Comparison of ENCODE assay signal across 18 cellular contexts in the genomic region with DNA sequence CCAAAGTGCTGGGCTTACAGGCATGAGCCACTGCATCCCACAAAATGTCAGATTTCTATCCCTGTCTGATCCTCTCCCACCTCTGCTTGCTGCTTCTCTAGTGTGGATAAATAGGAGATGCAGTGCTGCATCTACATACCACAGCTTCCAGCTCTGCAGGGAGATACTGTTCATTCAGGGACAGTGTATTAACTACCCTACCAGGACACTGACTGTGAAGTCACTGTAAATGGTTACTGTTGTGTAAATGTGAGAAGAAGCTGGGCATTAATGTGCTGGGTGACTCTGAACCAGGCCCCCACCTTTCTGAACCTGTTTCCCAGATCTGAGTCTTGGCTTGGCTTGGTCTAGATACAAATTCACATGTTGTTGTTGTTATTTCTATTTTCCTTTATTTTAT.
A peak's percentile ranks its signal among the peaks of the same experiment; 100 is the strongest.
DNase-seq lines count a peak whose midpoint lies in the region; TF ChIP-seq lines count a peak whose summit lies in the region.
"Had no signal": no experiment of that assay in that cellular context is flagged by ENCODE, and none has a peak within 500 bp of the region (broad histone marks: within the 10 kb centered on the region; RNA-seq: fewer than 3 reads in every experiment).

No MANE protein-coding gene starts in this region.

- CTCF ChIA-PET in HEK293 (lab: Yijun Ruan, JAX): interaction anchor here (0.6 kb wide), 1 partner anchor 346 kb away, joined by 5 read pairs; no protein-coding TSS in a partner anchor

- H3K56ac ChIP-seq in mesendoderm (ENCODE audit: low read length): peak overlapping the region; percentile 49

- H3K9me3 ChIP-seq in BLaER1 treated with 17β-estradiol and CSF1 and Interleukin-3, amounts not matched to agents 10 nM and 100 nM (replicated peaks in 1 of 11): peaks cover 7 to 24% (median 19%) of the 10 kb centered on the region in 11 experiments; a peak in 21 of 22 replicates
- H3K9me3 ChIP-seq in HEK293 (ENCODE audit: control insufficient read depth, insufficient read depth, low read depth, low read length) (no peaks in the 10 kb centered on the region), endodermal cell (ENCODE audit: control insufficient read depth, low read length) (no peaks in the 10 kb centered on the region), sigmoid colon (no peaks in the 10 kb centered on the region)

- H4K20me1 ChIP-seq in BLaER1 treated with 17β-estradiol and CSF1 and Interleukin-3, amounts not matched to agents 10 nM and 100 nM: no peaks in the 10 kb centered on the region

- peak; percentile 35 for DNase-seq in endodermal cell
- no peak for DNase-seq in mesendoderm
- no peak for DNase-seq in type B pancreatic cell (ENCODE audit: extremely low spot score, unreplicated experiment)
- DNase-seq in effector CD8-positive, alpha-beta T cell (lab: John Stamatoyannopoulos, UW): no peak
- no peak for DNase-seq in NCI-H510A treated with DMSO at 0.1 percent for 48 hours (lab: John Stamatoyannopoulos, UW)
- DNase-seq in sigmoid colon: no peak
- DNase-seq: CD4-positive, alpha-beta T cell; CD8-positive, alpha-beta memory T cell; DMS 273 treated with DMSO at 0.1 percent for 48 hours; DMS79; EL; GDM1; H7; HCEC 1CT had no signal

- TF ChIP-seq EP300 in sigmoid colon (IDR thresholded peaks at IDR 0.05): no peak

- no peaks in the 10 kb centered on the region for H3K27me3 ChIP-seq in BLaER1 treated with 17β-estradiol and CSF1 and Interleukin-3, amounts not matched to agents 10 nM and 100 nM
- H3K27me3 ChIP-seq in endodermal cell (ENCODE audit: control insufficient read depth, insufficient read depth, low read length, poor library complexity, severe bottlenecking): no peaks in the 10 kb centered on the region
- no peaks in the 10 kb centered on the region for H3K27me3 ChIP-seq in mesendoderm (ENCODE audit: insufficient read depth, low read length, poor library complexity)
- H3K27me3 ChIP-seq in sigmoid colon: no peaks in the 10 kb centered on the region

- no peak overlapping the region for H3K27ac Mint-ChIP-seq in endodermal cell
- H3K27ac Mint-ChIP-seq in type B pancreatic cell: no peak overlapping the region
- H3K27ac Mint-ChIP-seq: CD14-positive monocyte; CD4-positive, alpha-beta T cell; CD8-positive, alpha-beta memory T cell had no signal

- H2BK5ac ChIP-seq in mesendoderm (ENCODE audit: low read length): peak overlapping the region; percentile 16

- POLR2A ChIA-PET in HEK293 (lab: Yijun Ruan, JAX): no interaction called here

- H3K4me3 Mint-ChIP-seq in endodermal cell (no peak overlapping the region), type B pancreatic cell (no peak overlapping the region)
- H3K4me3 Mint-ChIP-seq: CD14-positive monocyte; CD4-positive, alpha-beta T cell; CD8-positive, alpha-beta memory T cell had no signal

- peak overlapping the region; percentile 90 for H2BK120ac ChIP-seq in mesendoderm (ENCODE audit: low read depth, low read length)

- peak overlapping the region in 7 of 11 experiments; percentile 92 to 99 (median 98); a peak in 13 of 22 replicates for H3K27ac ChIP-seq in BLaER1 treated with 17β-estradiol and CSF1 and Interleukin-3, amounts not matched to agents 10 nM and 100 nM
- H3K27ac ChIP-seq in HEK293 (ENCODE audit: extremely low read depth, low read depth, low read length) (no peak overlapping the region), endodermal cell (ENCODE audit: low read depth, low read length) (no peak overlapping the region), mesendoderm (ENCODE audit: low read depth, low read length) (no peak overlapping the region), sigmoid colon (no peak overlapping the region)

- H4K8ac ChIP-seq in mesendoderm (ENCODE audit: low read depth, low read length): no peak overlapping the region

- intact Hi-C loops in sigmoid colon (cut with DNase I): no loop called here

- TF ChIP-seq CTCF in HEK293 (tag by site-specific recombination; IDR thresholded peaks at IDR 0.05) (no peak), endodermal cell (conservative IDR thresholded peaks at IDR 0.05) (no peak), type B pancreatic cell (conservative IDR thresholded peaks at IDR 0.05) (no peak), sigmoid colon (IDR thresholded peaks at IDR 0.05) (no peak)

- H4K5ac ChIP-seq in mesendoderm (ENCODE audit: low read length): no peak overlapping the region

- H3K79me1 ChIP-seq in mesendoderm (ENCODE audit: low read length): no peaks in the 10 kb centered on the region

- H3K27me3 Mint-ChIP-seq in endodermal cell (ENCODE audit: insufficient read depth) (no peaks in the 10 kb centered on the region), type B pancreatic cell (peaks cover 3% of the 10 kb centered on the region)

- peak overlapping the region; percentile 22 for H3K4ac ChIP-seq in mesendoderm (ENCODE audit: low read depth, low read length)

- no peaks in the 10 kb centered on the region for H3K79me2 ChIP-seq in mesendoderm (ENCODE audit: control insufficient read depth, insufficient read depth, low read length)

- H3K23ac ChIP-seq in mesendoderm (ENCODE audit: low read length): no peak overlapping the region

- H3K4me2 ChIP-seq in BLaER1 treated with 17β-estradiol and CSF1 and Interleukin-3, amounts not matched to agents 10 nM and 100 nM: peak overlapping the region in 9 of 11 experiments; percentile 74 to 84 (median 78); a peak in 19 of 22 replicates
- no peak overlapping the region for H3K4me2 ChIP-seq in mesendoderm (ENCODE audit: low read length)

- no peak overlapping the region for H3K18ac ChIP-seq in mesendoderm (ENCODE audit: low read length)

- H2AK5ac ChIP-seq in mesendoderm (ENCODE audit: low read length): peak overlapping the region; percentile 44

- TF ChIP-seq POLR2A in sigmoid colon (IDR thresholded peaks at IDR 0.05): no peak

- no peak overlapping the region for H3K4me3 ChIP-seq in BLaER1 treated with 17β-estradiol and CSF1 and Interleukin-3, amounts not matched to agents 10 nM and 100 nM
- no peak overlapping the region for H3K4me3 ChIP-seq in HEK293 (ENCODE audit: low read depth, low read length)
- no peak overlapping the region for H3K4me3 ChIP-seq in endodermal cell (ENCODE audit: low read length)
- no peak overlapping the region for H3K4me3 ChIP-seq in mesendoderm (ENCODE audit: low read length)
- H3K4me3 ChIP-seq in sigmoid colon: no peak overlapping the region
- H3K4me3 ChIP-seq: GM12878 had no signal

- H3K9me3 Mint-ChIP-seq in endodermal cell (no peaks in the 10 kb centered on the region), type B pancreatic cell (no peaks in the 10 kb centered on the region)
- H3K9me3 Mint-ChIP-seq: CD4-positive, alpha-beta T cell had no signal

- H3K9ac ChIP-seq in BLaER1 treated with 17β-estradiol and CSF1 and Interleukin-3, amounts not matched to agents 10 nM and 100 nM: peak overlapping the region in 3 of 11 experiments; percentile 30 to 74 (median 52); a peak in 1 of 22 replicates
- H3K9ac ChIP-seq in endodermal cell (ENCODE audit: extremely low read depth, low read length, poor library complexity, severe bottlenecking): no peak overlapping the region
- H3K9ac ChIP-seq in mesendoderm (ENCODE audit: low read length): no peak overlapping the region

- H2BK15ac ChIP-seq in mesendoderm (replicated peaks; ENCODE audit: low read depth): peak overlapping the region; percentile 23

- peaks cover 0 to 4% (median 0%) of the 10 kb centered on the region in 11 experiments; a peak in 1 of 22 replicates for H3K36me3 ChIP-seq in BLaER1 treated with 17β-estradiol and CSF1 and Interleukin-3, amounts not matched to agents 10 nM and 100 nM
- H3K36me3 ChIP-seq in HEK293 (ENCODE audit: control insufficient read depth in 2 of 2, insufficient read depth in 1 of 2, low read length in 2 of 2) (no peaks in the 10 kb centered on the region), endodermal cell (ENCODE audit: control insufficient read depth, insufficient read depth, low read length) (no peaks in the 10 kb centered on the region), mesendoderm (ENCODE audit: control insufficient read depth, insufficient read depth, low read length) (no peaks in the 10 kb centered on the region), sigmoid colon (no peaks in the 10 kb centered on the region)

- H3K4me1 Mint-ChIP-seq in endodermal cell: peaks cover 50% of the 10 kb centered on the region
- peaks cover 41% of the 10 kb centered on the region for H3K4me1 Mint-ChIP-seq in type B pancreatic cell (ENCODE audit: unreplicated experiment)
- H3K4me1 Mint-ChIP-seq: CD14-positive monocyte; CD8-positive, alpha-beta memory T cell had no signal

- H3K36me3 Mint-ChIP-seq in endodermal cell (ENCODE audit: low read depth): no peaks in the 10 kb centered on the region
- H3K36me3 Mint-ChIP-seq in type B pancreatic cell: no peaks in the 10 kb centered on the region
- H3K36me3 Mint-ChIP-seq: CD14-positive monocyte; CD8-positive, alpha-beta memory T cell had no signal

- peaks cover 44 to 75% (median 61%) of the 10 kb centered on the region in 10 experiments for H3K4me1 ChIP-seq in BLaER1 treated with 17β-estradiol and CSF1 and Interleukin-3, amounts not matched to agents 10 nM and 100 nM
- H3K4me1 ChIP-seq in HEK293 (ENCODE audit: control insufficient read depth, insufficient read depth, low read length) (no peaks in the 10 kb centered on the region), endodermal cell (ENCODE audit: control insufficient read depth, insufficient read depth, low read length) (peaks cover 11% of the 10 kb centered on the region), mesendoderm (ENCODE audit: control insufficient read depth, low read depth, low read length) (peaks cover 17% of the 10 kb centered on the region), sigmoid colon (peaks cover 0 to 6% (median 0%) of the 10 kb centered on the region in 4 donors)

TF ChIP-seq in HEK293, 187 proteins besides CTCF, POLR2A, EP300 and RAD21 (continues in another document):
- no peak for TF ChIP-seq ZNF404 (tag by site-specific recombination; IDR thresholded peaks at IDR 0.05)
- peak; percentile 98 for TF ChIP-seq ZNF157 (tag by site-specific recombination; IDR thresholded peaks at IDR 0.05)

Comparison
In these comparisons a context has a peak if more than half of its experiments do, and no peak if none do; other contexts are left out.
1. H3K27ac ChIP-seq: peak in BLaER1 treated with 17β-estradiol and CSF1 and Interleukin-3, amounts not matched to agents 10 nM and 100 nM (7 of 11); none in HEK293 (single experiment), endodermal cell (single experiment), mesendoderm (single experiment) and sigmoid colon (0 of 4).